Comparison of ENCODE assay signal across 8 cellular contexts in genomic region chr5:37249820-37250175, GRCh38. TPM values are rescaled to one million over a fixed set of nuclear protein-coding genes. Genes with fewer than 3 reads are reported as not detected.
DNase-seq lines count a peak whose midpoint lies in the region; ATAC-seq, FAIRE-seq and TF ChIP-seq lines count a peak whose summit lies in the region.

No MANE protein-coding gene starts in this region.

- peaks cover 0 to 4% (median 0%) of the 10 kb centered on the region in 9 donors for H3K36me3 ChIP-seq in heart left ventricle

- H3K27me3 ChIP-seq in heart left ventricle: no peaks in the 10 kb centered on the region

- H3K9me3 ChIP-seq in T-helper 17 cell (ENCODE audit: control insufficient read depth, low read length, poor library complexity, severe bottlenecking) (no peaks in the 10 kb centered on the region), heart left ventricle (peaks cover 0 to 11% (median 0%) of the 10 kb centered on the region in 12 donors)

- H3K27me3 Mint-ChIP-seq in T-helper 17 cell: no peaks in the 10 kb centered on the region

- peak overlapping the region; percentile 94 for H3K4me3 Mint-ChIP-seq in T-helper 17 cell

- no peak for TF ChIP-seq POLR2A in heart left ventricle (IDR thresholded peaks at IDR 0.05)

- H3K27ac Mint-ChIP-seq in T-helper 17 cell: peak overlapping the region; percentile 90

- ATAC-seq in T-helper 17 cell: no peak
- ATAC-seq in heart left ventricle: peak in 2 of 4 donors; percentile 2 to 11
- ATAC-seq in esophagus mucosa: no peak

- no peaks in the 10 kb centered on the region for H3K36me3 Mint-ChIP-seq in T-helper 17 cell (ENCODE audit: low read depth)

- H3K4me1 ChIP-seq in heart left ventricle: peaks cover 0 to 30% (median 21%) of the 10 kb centered on the region in 12 donors

- H3K4me3 ChIP-seq in GM12875 (ENCODE audit: low read depth, low read length) (peak overlapping the region; percentile 91), heart left ventricle (peak overlapping the region; percentile 51 to 97 (median 84)), retinal pigment epithelial cell (ENCODE audit: low read length) (peak overlapping the region; percentile 80)

- TF ChIP-seq CTCF in GM12875 (IDR thresholded peaks at IDR 0.05; ENCODE audit: borderline replicate concordance, insufficient read depth, low read depth, low read length) (no peak), heart left ventricle (IDR thresholded peaks at IDR 0.05) (no peak), retinal pigment epithelial cell (conservative IDR thresholded peaks at IDR 0.05; ENCODE audit: low read depth, low read length) (no peak)

- WGBS in heart left ventricle, 4 donors: 55 to 74% (median 60%) methylated on average over 9 to 10 of the region's 10 CpGs

- no peak for FAIRE-seq in RCC 7860 (lab: Jason Lieb, UNC)

- peak overlapping the region; percentile 86 to 99 (median 94) for H3K27ac ChIP-seq in heart left ventricle

- peaks cover 6% of the 10 kb centered on the region for H3K4me1 Mint-ChIP-seq in T-helper 17 cell

- intact Hi-C loops in heart left ventricle (cut with DNase I): loop anchor here in 1 of 10 donors (5.0 kb wide), 1 partner anchor 123 kb away; the partner anchor contains the start of gene NUP155

- DNase-seq in T-helper 17 cell (no peak), heart left ventricle (no peak), retinal pigment epithelial cell (ENCODE audit: low read depth) (no peak), RCC 7860 (ENCODE audit: low spot score) (no peak), HCEC 1CT (no peak), HT-29 (ENCODE audit: low spot score) (no peak)

RNA-seq across cellular contexts. Expression of gene CPLANE1, which starts 0.6 kb away (rescaled TPM):
- total RNA-seq in T-helper 17 cell (1 to 10 TPM; 6.0 to 8.4 TPM), heart left ventricle (10 to 100 TPM in 5 of 9 donors, 1 to 10 TPM in 4; 6.7 to 13.2 (median 10.4) TPM), esophagus mucosa (5.7 TPM)
- polyA plus RNA-seq in heart left ventricle: 1 to 10 TPM; 2.6 TPM
- total RNA-seq in HT-29 (2014; rRNA removed; shearing (Covaris generic)): 0.05 and 0.97 TPM in 2 replicates
